In the genomic region with DNA sequence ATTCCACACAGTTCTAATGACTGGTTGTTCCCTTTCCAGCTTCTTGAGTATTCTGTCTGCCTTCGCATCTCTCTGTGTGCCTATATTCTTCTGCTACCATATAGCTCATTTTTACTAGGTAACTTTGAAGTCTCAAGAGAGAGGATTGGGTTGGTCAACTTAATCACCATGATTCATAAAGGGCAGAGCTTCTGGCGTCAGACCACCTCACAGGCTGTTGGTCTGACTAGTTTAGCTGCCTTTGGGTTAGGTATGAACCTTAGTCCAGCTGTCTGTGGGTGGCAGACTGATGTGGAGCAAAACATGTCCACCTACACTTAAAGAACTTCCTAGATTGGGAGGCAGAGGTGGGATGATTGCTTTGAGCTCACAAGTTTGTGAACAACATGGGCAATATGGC, we compare ENCODE assay signal across 17 cellular contexts.
"Had no signal": no experiment of that assay in that cellular context is flagged by ENCODE, and none has a peak within 500 bp of the region (broad histone marks: within the 10 kb centered on the region; RNA-seq: fewer than 3 reads in every experiment).

No MANE protein-coding gene starts in this region.

- H3K9me3 ChIP-seq: ascending aorta, mucosa of descending colon, transverse colon had no signal

- H3K36me3 ChIP-seq: ascending aorta, cardiac muscle cell, transverse colon had no signal

- DNase-seq: activated CD4-positive, alpha-beta T cell treated with anti-CD3 and anti-CD28 coated beads for 36 hours; activated CD8-positive, alpha-beta memory T cell treated with anti-CD3 and anti-CD28 coated beads, Interleukin-2, amount 50 U/mL, for 4 hours; activated CD8-positive, alpha-beta T cell treated with anti-CD3 and anti-CD28 coated beads for 36 hours; activated naive CD8-positive, alpha-beta T cell treated with anti-CD3 and anti-CD28 coated beads, Interleukin-2, amount 50 U/mL, for 24 hours; activated T-cell treated with anti-CD3 and anti-CD28 coated beads, Interleukin-2, amount 50 U/mL, for 72 hours; effector CD4-positive, alpha-beta T cell; left colon; mucosa of descending colon; naive thymus-derived CD8-positive, alpha-beta T cell; right cardiac atrium; T1000; transverse colon had no signal

- H3K27me3 ChIP-seq: ascending aorta, cardiac muscle cell, transverse colon had no signal

- ATAC-seq: activated CD4-positive, alpha-beta T cell treated with anti-CD3 and anti-CD28 coated beads for 36 hours; activated CD8-positive, alpha-beta T cell treated with anti-CD3 and anti-CD28 coated beads for 36 hours; activated naive CD8-positive, alpha-beta T cell treated with anti-CD3 and anti-CD28 coated beads, Interleukin-2, amount 50 U/mL, for 24 hours; activated T-cell treated with anti-CD3 and anti-CD28 coated beads, Interleukin-2, amount 50 U/mL, for 72 hours; left colon; mucosa of descending colon; naive thymus-derived CD8-positive, alpha-beta T cell; stimulated activated memory B cell treated with anti-CD40 and anti-IgM and Interleukin-4, amounts not matched to agents 10 μg/mL and 1 μg/mL and 100 μg/mL, for 72 hours had no signal

- H3K4me1 ChIP-seq: ascending aorta, transverse colon had no signal

- H3K4me3 ChIP-seq: ascending aorta, cardiac muscle cell, coronary artery, mucosa of descending colon, transverse colon had no signal

- H3K27ac ChIP-seq: ascending aorta, cardiac muscle cell, coronary artery, transverse colon, VCaP had no signal
